27 cellular contexts compared by ENCODE assay signal in genomic region chr13:113097651-113098050, GRCh38. TPM values are rescaled to one million over a fixed set of nuclear protein-coding genes. Genes with fewer than 3 reads are reported as not detected.
"Had no signal": no experiment of that assay in that cellular context is flagged by ENCODE, and none has a peak within 500 bp of the region (broad histone marks: within the 10 kb centered on the region; RNA-seq: fewer than 3 reads in every experiment).

No MANE protein-coding gene starts in this region.

- ATAC-seq: activated CD8-positive, alpha-beta memory T cell treated with anti-CD3 and anti-CD28 coated beads, Interleukin-2, amount 10 ng/mL, durations not matched to agents 7 days and 5 days; Right ventricle myocardium inferior; T-helper 17 cell had no signal

- H3K4me3 Mint-ChIP-seq: activated B cell treated with CpG ODN at 0.5 μM for 24 hours; activated CD4-positive, alpha-beta T cell treated with anti-CD3 and anti-CD28 coated beads, Interleukin-2, amount 10 ng/mL, durations not matched to agents 24 days and 14 days; activated CD8-positive, alpha-beta memory T cell treated with anti-CD3 and anti-CD28 coated beads, Interleukin-2, amount 10 ng/mL, durations not matched to agents 7 days and 5 days; activated naive CD4-positive, alpha-beta T cell treated with anti-CD3 and anti-CD28 coated beads, Interleukin-2, amount 50 U/mL, for 24 hours; activated T-cell treated with anti-CD3 and anti-CD28 coated beads, Interleukin-2, amount 50 U/mL, for 24 hours; activated T-helper 1 cell treated with anti-CD3 and anti-CD28 coated beads, Interleukin-12 subunit alpha, Interleukin-12 subunit beta, Interleukin-2, Interleukin-4 antibody, amounts not matched to agents 30 ng/mL and 10 ng/mL and 1 ng/mL, durations not matched to agents 14 hours and 24 hours and 36 hours; T-helper 17 cell had no signal

- H3K4me1 Mint-ChIP-seq: activated B cell treated with CpG ODN at 0.5 μM for 24 hours; activated CD4-positive, alpha-beta T cell treated with anti-CD3 and anti-CD28 coated beads, Interleukin-2, amount 10 ng/mL, durations not matched to agents 24 days and 14 days; activated CD8-positive, alpha-beta memory T cell treated with anti-CD3 and anti-CD28 coated beads, Interleukin-2, amount 10 ng/mL, durations not matched to agents 7 days and 5 days; activated naive CD4-positive, alpha-beta T cell treated with anti-CD3 and anti-CD28 coated beads, Interleukin-2, amount 50 U/mL, for 24 hours had no signal

- H3K27me3 Mint-ChIP-seq: activated B cell treated with CpG ODN at 0.5 μM for 24 hours; activated CD8-positive, alpha-beta memory T cell treated with anti-CD3 and anti-CD28 coated beads, Interleukin-2, amount 10 ng/mL, durations not matched to agents 7 days and 5 days; activated naive CD4-positive, alpha-beta T cell treated with anti-CD3 and anti-CD28 coated beads, Interleukin-2, amount 50 U/mL, for 24 hours; activated T-cell treated with anti-CD3 and anti-CD28 coated beads, Interleukin-2, amount 50 U/mL, for 24 hours; T-helper 17 cell had no signal

- H3K36me3 Mint-ChIP-seq: activated CD8-positive, alpha-beta memory T cell treated with anti-CD3 and anti-CD28 coated beads, Interleukin-2, amount 10 ng/mL, durations not matched to agents 7 days and 5 days; activated naive CD4-positive, alpha-beta T cell treated with anti-CD3 and anti-CD28 coated beads, Interleukin-2, amount 50 U/mL, for 24 hours had no signal

- H3K27ac ChIP-seq: KMS-11 had no signal

- H3K9me3 Mint-ChIP-seq: activated B cell treated with CpG ODN at 0.5 μM for 24 hours; activated CD4-positive, alpha-beta T cell treated with anti-CD3 and anti-CD28 coated beads, Interleukin-2, amount 10 ng/mL, durations not matched to agents 24 days and 14 days; activated naive CD4-positive, alpha-beta T cell treated with anti-CD3 and anti-CD28 coated beads, Interleukin-2, amount 50 U/mL, for 24 hours; activated T-cell treated with anti-CD3 and anti-CD28 coated beads, Interleukin-2, amount 50 U/mL, for 24 hours; activated T-helper 1 cell treated with anti-CD3 and anti-CD28 coated beads, Interleukin-12 subunit alpha, Interleukin-12 subunit beta, Interleukin-2, Interleukin-4 antibody, amounts not matched to agents 30 ng/mL and 10 ng/mL and 1 ng/mL, durations not matched to agents 14 hours and 24 hours and 36 hours had no signal

- DNase-seq: activated B cell treated with CpG ODN at 0.5 μM for 24 hours; activated CD4-positive, alpha-beta T cell treated with anti-CD3 and anti-CD28 coated beads for 1 hour; activated CD4-positive, alpha-beta T cell treated with anti-CD3 and anti-CD28 coated beads, Interleukin-2, amount 10 ng/mL, durations not matched to agents 24 days and 14 days; activated CD4-positive, alpha-beta T cell treated with anti-CD3 and anti-CD28 coated beads, Interleukin-2, amount 50 U/mL, for 48 hours; activated CD8-positive, alpha-beta memory T cell treated with anti-CD3 and anti-CD28 coated beads, Interleukin-2, amount 10 ng/mL, durations not matched to agents 7 days and 5 days; activated effector memory CD4-positive, alpha-beta T cell treated with Interleukin-2 at 50 U/mL for 16 hours; activated naive CD4-positive, alpha-beta T cell; activated T-cell treated with anti-CD3 and anti-CD28 coated beads, Interleukin-2, amount 50 U/mL, for 24 hours; amniotic stem cell; NCI-H1092; NCI-H1417; NCI-H2029; NCI-H2107; NCI-H2171 treated with DMSO at 0.1 percent for 48 hours; NCI-H226; NCI-H526; NCI-H82; RPMI8226; T-helper 17 cell; T-helper 9 cell had no signal

- H3K9ac ChIP-seq: KMS-11 had no signal

- H3K4me2 ChIP-seq: KMS-11 had no signal

- H3K27ac Mint-ChIP-seq: activated B cell treated with CpG ODN at 0.5 μM for 24 hours; activated CD4-positive, alpha-beta T cell treated with anti-CD3 and anti-CD28 coated beads, Interleukin-2, amount 10 ng/mL, durations not matched to agents 24 days and 14 days; activated CD8-positive, alpha-beta memory T cell treated with anti-CD3 and anti-CD28 coated beads, Interleukin-2, amount 10 ng/mL, durations not matched to agents 7 days and 5 days; activated naive CD4-positive, alpha-beta T cell treated with anti-CD3 and anti-CD28 coated beads, Interleukin-2, amount 50 U/mL, for 24 hours; activated T-cell treated with anti-CD3 and anti-CD28 coated beads, Interleukin-2, amount 50 U/mL, for 24 hours; activated T-helper 1 cell treated with anti-CD3 and anti-CD28 coated beads, Interleukin-12 subunit alpha, Interleukin-12 subunit beta, Interleukin-2, Interleukin-4 antibody, amounts not matched to agents 30 ng/mL and 10 ng/mL and 1 ng/mL, durations not matched to agents 14 hours and 24 hours and 36 hours had no signal

RNA-seq across cellular contexts. Expression of gene F7, which starts 7.9 kb away (rescaled TPM):
- total RNA-seq: activated B cell treated with CpG ODN at 0.5 μM for 24 hours; activated CD4-positive, alpha-beta T cell treated with anti-CD3 and anti-CD28 coated beads, Interleukin-2, amount 10 ng/mL, durations not matched to agents 24 days and 14 days; activated CD8-positive, alpha-beta memory T cell treated with anti-CD3 and anti-CD28 coated beads, Interleukin-2, amount 10 ng/mL, durations not matched to agents 7 days and 5 days; activated T-helper 1 cell treated with anti-CD3 and anti-CD28 coated beads, Interleukin-12 subunit alpha, Interleukin-12 subunit beta, Interleukin-2, Interleukin-4 antibody, amounts not matched to agents 30 ng/mL and 10 ng/mL and 1 ng/mL, durations not matched to agents 14 hours and 24 hours and 36 hours; MCF 10A; OCI-LY7; Right ventricle myocardium inferior; SK-MEL-5; T-helper 17 cell had no signal

RNA-seq across cellular contexts. Expression of gene F10, which starts 24.9 kb away (rescaled TPM):
- total RNA-seq: activated B cell treated with CpG ODN at 0.5 μM for 24 hours; activated CD4-positive, alpha-beta T cell treated with anti-CD3 and anti-CD28 coated beads, Interleukin-2, amount 10 ng/mL, durations not matched to agents 24 days and 14 days; activated CD8-positive, alpha-beta memory T cell treated with anti-CD3 and anti-CD28 coated beads, Interleukin-2, amount 10 ng/mL, durations not matched to agents 7 days and 5 days; activated T-helper 1 cell treated with anti-CD3 and anti-CD28 coated beads, Interleukin-12 subunit alpha, Interleukin-12 subunit beta, Interleukin-2, Interleukin-4 antibody, amounts not matched to agents 30 ng/mL and 10 ng/mL and 1 ng/mL, durations not matched to agents 14 hours and 24 hours and 36 hours; MCF 10A; OCI-LY7; SK-MEL-5; T-helper 17 cell had no signal
